ENCODE assay signal across 24 cellular contexts in genomic region chr1:21584096-21584495, GRCh38.
"Had no signal": no experiment of that assay in that cellular context is flagged by ENCODE, and none has a peak within 500 bp of the region (broad histone marks: within the 10 kb centered on the region; RNA-seq: fewer than 3 reads in every experiment).

No MANE protein-coding gene starts in this region.

- H3K4me2 ChIP-seq: KMS-11 had no signal

- H3K27me3 ChIP-seq: SJSA1 had no signal

- DNase-seq: Kasumi-1, MM.1S, NCI-H1092 treated with DMSO at 0.1 percent for 48 hours, NCI-H1417, NCI-H146, NCI-H1694 treated with DMSO at 0.1 percent for 48 hours, NCI-H1930, NCI-H2081, NCI-H2107, NCI-H226, NCI-H446, NCI-H510A, NCI-H524 treated with DMSO at 0.1 percent for 48 hours, NCI-H69, NCI-H774, PC-3, SIG-M5 had no signal

- H3K27ac ChIP-seq: HL-60, KMS-11, RWPE1, SK-N-MC had no signal

- H3K4me3 ChIP-seq: K562, SJSA1, SK-N-MC had no signal

- H3K36me3 ChIP-seq: SJSA1 had no signal

- H3K9me3 ChIP-seq: SJSA1 had no signal

- ATAC-seq: Panc1, PC-3 had no signal
